In the genomic region with DNA sequence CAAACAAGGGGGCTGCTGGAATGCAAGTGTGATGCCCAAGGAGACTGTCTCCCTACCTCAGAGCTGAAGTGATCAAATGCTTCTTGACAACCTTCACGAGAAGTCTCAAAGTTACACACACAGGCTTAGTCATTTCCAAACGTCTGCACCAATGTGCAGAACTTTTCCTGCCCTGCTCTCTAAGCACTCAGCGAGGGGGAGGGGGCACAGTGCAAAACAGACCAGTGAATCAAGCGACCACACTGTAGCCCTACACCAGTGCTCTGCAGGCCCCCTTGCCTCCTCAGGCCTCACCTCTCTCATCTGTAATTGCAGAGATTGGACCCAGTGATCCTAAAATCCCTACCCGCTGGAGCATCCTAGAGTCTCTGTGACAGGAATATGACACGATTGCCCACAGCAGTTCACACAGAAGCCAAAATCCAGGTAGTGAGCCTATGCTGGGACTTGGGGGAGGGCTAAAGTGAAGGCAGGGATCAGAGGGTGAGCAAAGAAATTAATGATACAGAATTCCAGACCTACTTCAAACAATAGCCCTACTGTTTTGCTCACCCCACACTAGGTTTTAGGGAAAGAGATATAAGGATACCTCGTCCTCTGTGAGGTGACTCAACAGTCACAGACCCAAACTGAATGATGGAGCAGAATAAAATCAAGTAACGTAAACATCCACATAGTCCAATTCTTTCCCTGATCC, we compare ENCODE assay signal across 9 cellular contexts.
DNase-seq lines count a peak whose midpoint lies in the region; ATAC-seq and TF ChIP-seq lines count a peak whose summit lies in the region.
"Had no signal": no experiment of that assay in that cellular context is flagged by ENCODE, and none has a peak within 500 bp of the region (broad histone marks: within the 10 kb centered on the region; RNA-seq: fewer than 3 reads in every experiment).

No MANE protein-coding gene starts in this region.

- H3K4me1 ChIP-seq in muscle layer of duodenum (ENCODE audit: control insufficient read depth in 1 of 2, insufficient read depth in 2 of 2, low read length in 2 of 2), result peaks cover 3 to 18% of the 10 kb centered on the region in 2 donors

- peak overlapping the region; percentile 24 for H3K4me3 ChIP-seq in AG09309 (ENCODE audit: control insufficient read depth, low read depth, low read length)
- H3K4me3 ChIP-seq in muscle layer of duodenum (ENCODE audit: low read depth in 1 of 2, low read length in 2 of 2), result peak overlapping the region in 1 of 2 donors; percentile 34

- no peaks in the 10 kb centered on the region for H3K9me3 ChIP-seq in muscle layer of duodenum (ENCODE audit: control insufficient read depth in 1 of 2, low read length in 2 of 2)

- peaks cover 10% of the 10 kb centered on the region for H3K36me3 Mint-ChIP-seq in activated naive CD8-positive, alpha-beta T cell treated with anti-CD3 and anti-CD28 coated beads, Interleukin-2, amount 50 U/mL, for 24 hours (ENCODE audit: low read depth)

- H3K4me3 Mint-ChIP-seq in activated naive CD8-positive, alpha-beta T cell treated with anti-CD3 and anti-CD28 coated beads, Interleukin-2, amount 50 U/mL, for 24 hours, result peak overlapping the region; percentile 80

- H3K36me3 ChIP-seq in muscle layer of duodenum (ENCODE audit: control insufficient read depth in 1 of 2, insufficient read depth in 2 of 2, low read length in 2 of 2), result no peaks in the 10 kb centered on the region

- peaks cover 80% of the 10 kb centered on the region for H3K4me1 Mint-ChIP-seq in activated naive CD8-positive, alpha-beta T cell treated with anti-CD3 and anti-CD28 coated beads, Interleukin-2, amount 50 U/mL, for 24 hours

- H3K27ac ChIP-seq in muscle layer of duodenum (ENCODE audit: low read length), result peak overlapping the region; percentile 0

- H3K27ac Mint-ChIP-seq in activated naive CD8-positive, alpha-beta T cell treated with anti-CD3 and anti-CD28 coated beads, Interleukin-2, amount 50 U/mL, for 24 hours, result peak overlapping the region; percentile 70

- H3K27me3 Mint-ChIP-seq in activated naive CD8-positive, alpha-beta T cell treated with anti-CD3 and anti-CD28 coated beads, Interleukin-2, amount 50 U/mL, for 24 hours, result no peaks in the 10 kb centered on the region

- DNase-seq in AG09309 (ENCODE audit: low read depth) (no peak), AML-193 (lab: John Stamatoyannopoulos, UW) (no peak), NCI-H128 (lab: John Stamatoyannopoulos, UW; ENCODE audit: unreplicated experiment) (no peak), NCI-H526 (lab: John Stamatoyannopoulos, UW) (no peak)
- DNase-seq in activated naive CD8-positive, alpha-beta T cell treated with anti-CD3 and anti-CD28 coated beads, Interleukin-2, amount 50 U/mL, for 24 hours, result peak; percentile 66
- DNase-seq: RPMI8226 had no signal

- no peaks in the 10 kb centered on the region for H3K27me3 ChIP-seq in muscle layer of duodenum (ENCODE audit: low read depth, low read length)

- TF ChIP-seq CTCF in AG09309 (IDR thresholded peaks at IDR 0.05; ENCODE audit: control insufficient read depth, insufficient read depth, low read depth, low read length, missing control alignments), result no peak

- peaks cover 3% of the 10 kb centered on the region for H3K9me3 Mint-ChIP-seq in activated naive CD8-positive, alpha-beta T cell treated with anti-CD3 and anti-CD28 coated beads, Interleukin-2, amount 50 U/mL, for 24 hours

- ATAC-seq in HG03354 (IDR thresholded peaks at IDR 0.05; ENCODE audit: poor library complexity, severe bottlenecking, unreplicated experiment) (peak; percentile 44), GM18870 (IDR thresholded peaks at IDR 0.05; ENCODE audit: unreplicated experiment) (no peak)
- ATAC-seq in activated naive CD8-positive, alpha-beta T cell treated with anti-CD3 and anti-CD28 coated beads, Interleukin-2, amount 50 U/mL, for 24 hours, result peak; percentile 84
